ENCODE assay signal across 1 cellular context in the genomic region with DNA sequence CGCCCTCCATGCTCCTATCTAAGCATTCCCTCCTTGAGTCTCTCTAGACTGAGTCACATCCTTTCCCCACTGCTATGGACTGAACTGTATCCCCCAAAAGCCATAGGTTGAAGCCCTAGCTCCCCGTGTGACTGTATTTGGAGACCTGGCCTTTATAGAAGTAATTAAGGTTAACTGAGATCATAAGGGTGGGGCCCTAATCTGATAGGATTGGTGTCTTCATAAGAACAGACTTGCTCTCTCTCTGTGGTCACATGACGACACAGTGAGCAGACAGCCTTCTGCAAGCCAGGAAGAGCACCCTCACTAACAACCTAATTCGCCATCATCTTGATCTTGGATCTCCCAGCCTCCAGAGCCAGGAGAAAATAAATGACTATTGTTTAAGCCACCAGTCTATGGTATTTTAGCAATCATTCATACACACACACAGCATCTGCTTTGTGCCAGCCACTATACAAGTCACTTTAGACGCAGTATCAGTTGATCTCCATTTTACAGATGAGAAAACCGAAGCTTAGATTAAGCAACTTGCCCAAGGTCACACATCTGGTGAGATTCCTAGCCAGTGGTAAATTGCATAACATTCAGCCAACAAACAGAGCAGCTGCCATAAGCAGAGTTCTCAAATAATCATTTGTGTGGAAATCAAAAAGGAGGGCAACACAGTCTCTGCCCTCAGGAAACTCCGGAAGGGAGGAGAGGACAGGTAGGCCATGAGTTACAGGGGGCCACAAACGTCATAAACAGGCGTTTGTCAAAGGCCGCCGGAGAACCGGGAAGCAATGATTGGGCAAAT.
TF ChIP-seq lines count a peak whose summit lies in the region.

No MANE protein-coding gene starts in this region.

TF ChIP-seq in HepG2, 621 proteins besides CTCF, POLR2A, EP300 and RAD21 (continued from another document and continues in another):
- peak; percentile 53; the same call in 1 of the 2 replicates for TF ChIP-seq ZNF3 (CRISPR knock-in tag; IDR thresholded peaks at IDR 0.05)
- no peak for TF ChIP-seq ZFP90 (CRISPR knock-in tag; IDR thresholded peaks at IDR 0.05; ENCODE audit: borderline replicate concordance)
- peak; percentile 61; the same call in 1 of the 2 replicates for TF ChIP-seq PATZ1 (CRISPR knock-in tag; IDR thresholded peaks at IDR 0.05)
- TF ChIP-seq PHB2 (IDR thresholded peaks at IDR 0.05; ENCODE audit: partially characterized antibody): no peak
- TF ChIP-seq FOXO1 (CRISPR knock-in tag; IDR thresholded peaks at IDR 0.05): peak; percentile 50; the same call in 1 of the 2 replicates
- TF ChIP-seq, protein P1, sequence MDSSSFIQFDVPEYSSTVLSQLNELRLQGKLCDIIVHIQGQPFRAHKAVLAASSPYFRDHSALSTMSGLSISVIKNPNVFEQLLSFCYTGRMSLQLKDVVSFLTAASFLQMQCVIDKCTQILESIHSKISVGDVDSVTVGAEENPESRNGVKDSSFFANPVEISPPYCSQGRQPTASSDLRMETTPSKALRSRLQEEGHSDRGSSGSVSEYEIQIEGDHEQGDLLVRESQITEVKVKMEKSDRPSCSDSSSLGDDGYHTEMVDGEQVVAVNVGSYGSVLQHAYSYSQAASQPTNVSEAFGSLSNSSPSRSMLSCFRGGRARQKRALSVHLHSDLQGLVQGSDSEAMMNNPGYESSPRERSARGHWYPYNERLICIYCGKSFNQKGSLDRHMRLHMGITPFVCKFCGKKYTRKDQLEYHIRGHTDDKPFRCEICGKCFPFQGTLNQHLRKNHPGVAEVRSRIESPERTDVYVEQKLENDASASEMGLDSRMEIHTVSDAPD (CRISPR knock-in tag; IDR thresholded peaks at IDR 0.05): peak; percentile 68; the same call in 1 of the 2 replicates
- TF ChIP-seq, protein P2, sequence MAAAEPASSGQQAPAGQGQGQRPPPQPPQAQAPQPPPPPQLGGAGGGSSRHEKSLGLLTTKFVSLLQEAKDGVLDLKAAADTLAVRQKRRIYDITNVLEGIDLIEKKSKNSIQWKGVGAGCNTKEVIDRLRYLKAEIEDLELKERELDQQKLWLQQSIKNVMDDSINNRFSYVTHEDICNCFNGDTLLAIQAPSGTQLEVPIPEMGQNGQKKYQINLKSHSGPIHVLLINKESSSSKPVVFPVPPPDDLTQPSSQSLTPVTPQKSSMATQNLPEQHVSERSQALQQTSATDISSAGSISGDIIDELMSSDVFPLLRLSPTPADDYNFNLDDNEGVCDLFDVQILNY (CRISPR knock-in tag; conservative IDR thresholded peaks at IDR 0.05): no peak
- peak; percentile 93 for TF ChIP-seq RCOR2 (CRISPR knock-in tag; IDR thresholded peaks at IDR 0.05)
- no peak for TF ChIP-seq CREB1 (IDR thresholded peaks at IDR 0.05)
- TF ChIP-seq CREB1 (CRISPR knock-in tag; IDR thresholded peaks at IDR 0.05): peak; percentile 61
- no peak for TF ChIP-seq ZNF703 (CRISPR knock-in tag; IDR thresholded peaks at IDR 0.05; ENCODE audit: borderline replicate concordance)
- no peak for TF ChIP-seq ZNF484 (CRISPR knock-in tag; IDR thresholded peaks at IDR 0.05; ENCODE audit: borderline replicate concordance, low read depth)
- no peak for TF ChIP-seq BATF2 (CRISPR knock-in tag; IDR thresholded peaks at IDR 0.05)
- TF ChIP-seq ZSCAN9 (CRISPR knock-in tag; IDR thresholded peaks at IDR 0.05; ENCODE audit: borderline replicate concordance): no peak
- 0 out of 2 replicates have a peak, but pooled peaks have one; percentile 17 for TF ChIP-seq ETV6 (CRISPR knock-in tag; conservative IDR thresholded peaks at IDR 0.05)
- peak; percentile 26 for TF ChIP-seq TEAD3 (CRISPR knock-in tag; optimal IDR thresholded peaks at IDR 0.05; ENCODE audit: borderline replicate concordance)
- TF ChIP-seq FLYWCH1 (CRISPR knock-in tag; IDR thresholded peaks at IDR 0.05): no peak
- peak; percentile 51; the same call in 1 of the 2 replicates for TF ChIP-seq CREM (IDR thresholded peaks at IDR 0.05)
- no peak for TF ChIP-seq CREM (CRISPR knock-in tag; IDR thresholded peaks at IDR 0.05)
- no peak for TF ChIP-seq KAT2B (IDR thresholded peaks at IDR 0.05; ENCODE audit: borderline replicate concordance, low read depth, low read length)
- 0 out of 2 replicates have a peak, but pooled peaks have one; percentile 5 for TF ChIP-seq HNF4G (IDR thresholded peaks at IDR 0.05; ENCODE audit: borderline replicate concordance, low read depth, low read length)
- no peak for TF ChIP-seq HNF4G (CRISPR knock-in tag; IDR thresholded peaks at IDR 0.05; ENCODE audit: borderline replicate concordance, low read depth)
- peak; percentile 39; the same call in 1 of the 2 replicates for TF ChIP-seq NR2F6 (IDR thresholded peaks at IDR 0.05)
- peak; percentile 61; the same call in 1 of the 2 replicates for TF ChIP-seq NR2F6 (CRISPR knock-in tag; IDR thresholded peaks at IDR 0.05)
- TF ChIP-seq PHF21A (CRISPR knock-in tag; IDR thresholded peaks at IDR 0.05): peak; percentile 63; the same call in 1 of the 2 replicates
- no peak for TF ChIP-seq MED13 (CRISPR knock-in tag; IDR thresholded peaks at IDR 0.05)
- TF ChIP-seq SIX4 (CRISPR knock-in tag; IDR thresholded peaks at IDR 0.05): 0 out of 2 replicates have a peak, but pooled peaks have one; percentile 39
- TF ChIP-seq, protein P3, sequence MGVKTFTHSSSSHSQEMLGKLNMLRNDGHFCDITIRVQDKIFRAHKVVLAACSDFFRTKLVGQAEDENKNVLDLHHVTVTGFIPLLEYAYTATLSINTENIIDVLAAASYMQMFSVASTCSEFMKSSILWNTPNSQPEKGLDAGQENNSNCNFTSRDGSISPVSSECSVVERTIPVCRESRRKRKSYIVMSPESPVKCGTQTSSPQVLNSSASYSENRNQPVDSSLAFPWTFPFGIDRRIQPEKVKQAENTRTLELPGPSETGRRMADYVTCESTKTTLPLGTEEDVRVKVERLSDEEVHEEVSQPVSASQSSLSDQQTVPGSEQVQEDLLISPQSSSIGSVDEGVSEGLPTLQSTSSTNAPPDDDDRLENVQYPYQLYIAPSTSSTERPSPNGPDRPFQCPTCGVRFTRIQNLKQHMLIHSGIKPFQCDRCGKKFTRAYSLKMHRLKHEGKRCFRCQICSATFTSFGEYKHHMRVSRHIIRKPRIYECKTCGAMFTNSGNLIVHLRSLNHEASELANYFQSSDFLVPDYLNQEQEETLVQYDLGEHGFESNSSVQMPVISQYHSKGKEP (CRISPR knock-in tag; IDR thresholded peaks at IDR 0.05): no peak
- TF ChIP-seq MIER3 (CRISPR knock-in tag; IDR thresholded peaks at IDR 0.05; ENCODE audit: borderline replicate concordance): peak; percentile 23; the same call in 1 of the 2 replicates
- 0 out of 4 replicates have a peak, but pooled peaks of 1 of the 2 experiments have one; percentile 29 for TF ChIP-seq NR2F1 (CRISPR knock-in tag; IDR thresholded peaks at IDR 0.05)
- TF ChIP-seq SOX13 (IDR thresholded peaks at IDR 0.05): no peak
- peak in 1 of 2 experiments; percentile 66; a peak in 1 of 4 replicates for TF ChIP-seq SOX13 (CRISPR knock-in tag; conservative IDR thresholded peaks at IDR 0.05 in 1 of 2, IDR thresholded peaks at IDR 0.05 in 1 of 2)
- no peak for TF ChIP-seq ZNF235 (CRISPR knock-in tag; IDR thresholded peaks at IDR 0.05; ENCODE audit: borderline replicate concordance)
- no peak for TF ChIP-seq ZFP62 (CRISPR knock-in tag; IDR thresholded peaks at IDR 0.05)
- TF ChIP-seq GLI4 (CRISPR knock-in tag; IDR thresholded peaks at IDR 0.05; ENCODE audit: borderline replicate concordance): no peak
- TF ChIP-seq CEBPB (IDR thresholded peaks at IDR 0.05; ENCODE audit: borderline replicate concordance, low read depth, low read length): peak; percentile 87
- no peak for TF ChIP-seq NONO (IDR thresholded peaks at IDR 0.05)
- TF ChIP-seq NONO (CRISPR knock-in tag; conservative IDR thresholded peaks at IDR 0.05): no peak
- no peak for TF ChIP-seq KMT2A (CRISPR knock-in tag; IDR thresholded peaks at IDR 0.05)
- 0 out of 2 replicates have a peak, but pooled peaks have one; percentile 33 for TF ChIP-seq SIX1 (CRISPR knock-in tag; IDR thresholded peaks at IDR 0.05; ENCODE audit: borderline replicate concordance)
- peak; percentile 96 for TF ChIP-seq GATAD2A (CRISPR knock-in tag; IDR thresholded peaks at IDR 0.05)
- TF ChIP-seq PBX3 (CRISPR knock-in tag; IDR thresholded peaks at IDR 0.05; ENCODE audit: borderline replicate concordance): no peak
- no peak for TF ChIP-seq YEATS2 (CRISPR knock-in tag; IDR thresholded peaks at IDR 0.05; ENCODE audit: borderline replicate concordance)
- TF ChIP-seq SAP130 (CRISPR knock-in tag; IDR thresholded peaks at IDR 0.05; ENCODE audit: low read depth): peak; percentile 47; the same call in 1 of the 2 replicates
- TF ChIP-seq ZNF331 (CRISPR knock-in tag; IDR thresholded peaks at IDR 0.05): peak; percentile 71
- TF ChIP-seq ZMYM2 (CRISPR knock-in tag; IDR thresholded peaks at IDR 0.05): peak; percentile 63; the same call in 1 of the 2 replicates
- TF ChIP-seq, protein P4, sequence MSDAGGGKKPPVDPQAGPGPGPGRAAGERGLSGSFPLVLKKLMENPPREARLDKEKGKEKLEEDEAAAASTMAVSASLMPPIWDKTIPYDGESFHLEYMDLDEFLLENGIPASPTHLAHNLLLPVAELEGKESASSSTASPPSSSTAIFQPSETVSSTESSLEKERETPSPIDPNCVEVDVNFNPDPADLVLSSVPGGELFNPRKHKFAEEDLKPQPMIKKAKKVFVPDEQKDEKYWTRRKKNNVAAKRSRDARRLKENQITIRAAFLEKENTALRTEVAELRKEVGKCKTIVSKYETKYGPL (CRISPR knock-in tag; IDR thresholded peaks at IDR 0.05): peak; percentile 88; the same call in 1 of the 2 replicates
- TF ChIP-seq NRL (CRISPR knock-in tag; IDR thresholded peaks at IDR 0.05; ENCODE audit: borderline replicate concordance): no peak
- peak; percentile 96 for TF ChIP-seq CEBPG (CRISPR knock-in tag; IDR thresholded peaks at IDR 0.05)
- TF ChIP-seq ZNF326 (CRISPR knock-in tag; IDR thresholded peaks at IDR 0.05; ENCODE audit: borderline replicate concordance): no peak
- TF ChIP-seq, protein P5, sequence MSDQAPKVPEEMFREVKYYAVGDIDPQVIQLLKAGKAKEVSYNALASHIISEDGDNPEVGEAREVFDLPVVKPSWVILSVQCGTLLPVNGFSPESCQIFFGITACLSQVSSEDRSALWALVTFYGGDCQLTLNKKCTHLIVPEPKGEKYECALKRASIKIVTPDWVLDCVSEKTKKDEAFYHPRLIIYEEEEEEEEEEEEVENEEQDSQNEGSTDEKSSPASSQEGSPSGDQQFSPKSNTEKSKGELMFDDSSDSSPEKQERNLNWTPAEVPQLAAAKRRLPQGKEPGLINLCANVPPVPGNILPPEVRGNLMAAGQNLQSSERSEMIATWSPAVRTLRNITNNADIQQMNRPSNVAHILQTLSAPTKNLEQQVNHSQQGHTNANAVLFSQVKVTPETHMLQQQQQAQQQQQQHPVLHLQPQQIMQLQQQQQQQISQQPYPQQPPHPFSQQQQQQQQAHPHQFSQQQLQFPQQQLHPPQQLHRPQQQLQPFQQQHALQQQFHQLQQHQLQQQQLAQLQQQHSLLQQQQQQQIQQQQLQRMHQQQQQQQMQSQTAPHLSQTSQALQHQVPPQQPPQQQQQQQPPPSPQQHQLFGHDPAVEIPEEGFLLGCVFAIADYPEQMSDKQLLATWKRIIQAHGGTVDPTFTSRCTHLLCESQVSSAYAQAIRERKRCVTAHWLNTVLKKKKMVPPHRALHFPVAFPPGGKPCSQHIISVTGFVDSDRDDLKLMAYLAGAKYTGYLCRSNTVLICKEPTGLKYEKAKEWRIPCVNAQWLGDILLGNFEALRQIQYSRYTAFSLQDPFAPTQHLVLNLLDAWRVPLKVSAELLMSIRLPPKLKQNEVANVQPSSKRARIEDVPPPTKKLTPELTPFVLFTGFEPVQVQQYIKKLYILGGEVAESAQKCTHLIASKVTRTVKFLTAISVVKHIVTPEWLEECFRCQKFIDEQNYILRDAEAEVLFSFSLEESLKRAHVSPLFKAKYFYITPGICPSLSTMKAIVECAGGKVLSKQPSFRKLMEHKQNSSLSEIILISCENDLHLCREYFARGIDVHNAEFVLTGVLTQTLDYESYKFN (CRISPR knock-in tag; conservative IDR thresholded peaks at IDR 0.05): peak; percentile 37; the same call in 1 of the 2 replicates
- TF ChIP-seq ZNF224 (CRISPR knock-in tag; IDR thresholded peaks at IDR 0.05): no peak
- TF ChIP-seq IKZF5 (CRISPR knock-in tag; IDR thresholded peaks at IDR 0.05): 0 out of 2 replicates have a peak, but pooled peaks have one; percentile 12
- TF ChIP-seq FOXJ3 (CRISPR knock-in tag; IDR thresholded peaks at IDR 0.05; ENCODE audit: borderline replicate concordance): peak; percentile 65; the same call in 1 of the 2 replicates
